Comparison of ENCODE assay signal across 9 cellular contexts in genomic region chr15:25862087-25862468, GRCh38. TPM values are rescaled to one million over a fixed set of nuclear protein-coding genes. Genes with fewer than 3 reads are reported as not detected.
DNase-seq lines count a peak whose midpoint lies in the region; ATAC-seq and TF ChIP-seq lines count a peak whose summit lies in the region.
"Had no signal": no experiment of that assay in that cellular context is flagged by ENCODE, and none has a peak within 500 bp of the region (broad histone marks: within the 10 kb centered on the region; RNA-seq: fewer than 3 reads in every experiment).

No MANE protein-coding gene starts in this region.

- H3K9me3 Mint-ChIP-seq in endodermal cell (no peaks in the 10 kb centered on the region), nephron (no peaks in the 10 kb centered on the region)

- no peak overlapping the region for H3K9ac ChIP-seq in endodermal cell (ENCODE audit: extremely low read depth, low read length, poor library complexity, severe bottlenecking)

- no peak overlapping the region for H3K27ac Mint-ChIP-seq in endodermal cell
- H3K27ac Mint-ChIP-seq in nephron, result no peak overlapping the region

- peaks cover 69% of the 10 kb centered on the region for H3K27me3 Mint-ChIP-seq in endodermal cell (ENCODE audit: insufficient read depth)
- peaks cover 83% of the 10 kb centered on the region for H3K27me3 Mint-ChIP-seq in nephron (ENCODE audit: low read depth)

- 46 to 50% methylated on average over 13 to 17 of the region's 17 CpGs for WGBS in endodermal cell (ENCODE audit: insufficient coverage in 1 of 2, insufficient read length in 1 of 2), 2 experiments

- H3K9me3 ChIP-seq in Peyer's patch (peaks cover 0 to 3% (median 0%) of the 10 kb centered on the region in 4 donors), endodermal cell (ENCODE audit: control insufficient read depth, low read length) (no peaks in the 10 kb centered on the region)

- H3K4me3 ChIP-seq in AG09309 (ENCODE audit: control insufficient read depth, low read depth, low read length), result peak overlapping the region; percentile 85
- peak overlapping the region; percentile 48 to 73 (median 66) for H3K4me3 ChIP-seq in Peyer's patch
- no peak overlapping the region for H3K4me3 ChIP-seq in endodermal cell (ENCODE audit: low read length)

- H3K4me3 Mint-ChIP-seq in endodermal cell (peak overlapping the region; percentile 59), nephron (peak overlapping the region; percentile 80 to 83 (median 80))

- TF ChIP-seq CTCF in AG09309 (IDR thresholded peaks at IDR 0.05; ENCODE audit: control insufficient read depth, insufficient read depth, low read depth, low read length, missing control alignments), result no peak
- no peak for TF ChIP-seq CTCF in Peyer's patch (IDR thresholded peaks at IDR 0.05)
- no peak for TF ChIP-seq CTCF in endodermal cell (conservative IDR thresholded peaks at IDR 0.05)
- TF ChIP-seq CTCF in nephron (IDR thresholded peaks at IDR 0.05; ENCODE audit: unreplicated experiment in 3 of 3), result no peak

- ATAC-seq in HG03378 (IDR thresholded peaks at IDR 0.05; ENCODE audit: unreplicated experiment) (no peak), GM19351 (IDR thresholded peaks at IDR 0.05; ENCODE audit: unreplicated experiment) (no peak)

- H3K27ac ChIP-seq in Peyer's patch (peak overlapping the region; percentile 61 to 80 (median 70)), endodermal cell (ENCODE audit: low read depth, low read length) (no peak overlapping the region)

- no peaks in the 10 kb centered on the region for H3K27me3 ChIP-seq in Peyer's patch
- H3K27me3 ChIP-seq in endodermal cell (ENCODE audit: control insufficient read depth, insufficient read depth, low read length, poor library complexity, severe bottlenecking), result peaks cover 65% of the 10 kb centered on the region

- H3K4me1 Mint-ChIP-seq in endodermal cell, result peaks cover 6% of the 10 kb centered on the region
- peaks cover 26% of the 10 kb centered on the region for H3K4me1 Mint-ChIP-seq in nephron

- DNase-seq in AG09309 (ENCODE audit: low read depth) (no peak), Peyer's patch (peak in 1 of 3 donors; percentile 55), endodermal cell (peak; percentile 60), amygdala (lab: John Stamatoyannopoulos, UW) (no peak), HPDE6-E6E7 (ENCODE audit: extremely low spot score) (no peak)

- H3K36me3 ChIP-seq in Peyer's patch (no peaks in the 10 kb centered on the region), endodermal cell (ENCODE audit: control insufficient read depth, insufficient read depth, low read length) (no peaks in the 10 kb centered on the region)

- H3K36me3 Mint-ChIP-seq in endodermal cell (ENCODE audit: low read depth) (no peaks in the 10 kb centered on the region), nephron (ENCODE audit: low read depth) (no peaks in the 10 kb centered on the region)

- no peak for TF ChIP-seq POLR2A in Peyer's patch (IDR thresholded peaks at IDR 0.05)

- peaks cover 0 to 8% (median 3%) of the 10 kb centered on the region in 4 donors for H3K4me1 ChIP-seq in Peyer's patch
- no peaks in the 10 kb centered on the region for H3K4me1 ChIP-seq in endodermal cell (ENCODE audit: control insufficient read depth, insufficient read depth, low read length)

RNA-seq across cellular contexts. Expression of gene ATP10A, which starts 1.0 kb away (rescaled TPM):
- total RNA-seq in Peyer's patch, result 1 to 10 TPM; 1.6 to 7.4 (median 3.7) TPM
- total RNA-seq in endodermal cell, result 1 to 10 TPM in 1 of 2 donors, under 1 TPM in 1; 0.04 to 1.2 TPM
- polyA plus RNA-seq in endodermal cell (2013, experiment 1 of 2), result 0.43 TPM
- polyA plus RNA-seq in endodermal cell (2013, experiment 2 of 2), result 0.37 TPM
- total RNA-seq: M059J had no signal
